Comparison of ENCODE assay signal across 8 cellular contexts in genomic region chrX:72304877-72305276, GRCh38. TPM values are rescaled to one million over a fixed set of nuclear protein-coding genes. Genes with fewer than 3 reads are reported as not detected.
A peak's percentile ranks its signal among the peaks of the same experiment; 100 is the strongest.
DNase-seq lines count a peak whose midpoint lies in the region; ATAC-seq and TF ChIP-seq lines count a peak whose summit lies in the region.

No MANE protein-coding gene starts in this region.

- in situ Hi-C loops in astrocyte of the cerebellum (cut with HindIII; ENCODE audit: low sequenced_read_pairs) = no loop called here

- H3K4me1 ChIP-seq in left ventricle myocardium inferior = peaks cover 38% of the 10 kb centered on the region
- peaks cover 10 to 52% (median 25%) of the 10 kb centered on the region in 4 donors for H3K4me1 ChIP-seq in upper lobe of left lung

- H3K9me3 ChIP-seq in left ventricle myocardium inferior (replicated peaks) (no peaks in the 10 kb centered on the region), upper lobe of left lung (no peaks in the 10 kb centered on the region)

- TF ChIP-seq POLR2A in upper lobe of left lung (IDR thresholded peaks at IDR 0.05) = no peak

- H3K27ac Mint-ChIP-seq in mesothelial cell of epicardium = no peak overlapping the region

- WGBS in upper lobe of left lung, 2 donors = 8% methylated on average over 26 of the region's 26 CpGs; no CpG with 5 or more reads in 1 of the 2 donors

- peaks cover 21% of the 10 kb centered on the region for H3K4me1 Mint-ChIP-seq in mesothelial cell of epicardium

- TF ChIP-seq EP300 in upper lobe of left lung (IDR thresholded peaks at IDR 0.05) = no peak

- no peak for DNase-seq in left ventricle myocardium inferior
- DNase-seq in Right ventricle myocardium superior = no peak
- no peak for DNase-seq in astrocyte of the cerebellum (ENCODE audit: low read depth)
- DNase-seq in mesothelial cell of epicardium (ENCODE audit: low spot score in 2 of 2, unreplicated experiment in 2 of 2) = no peak
- peak in 1 of 2 donors; percentile 55 for DNase-seq in upper lobe of left lung
- no peak for DNase-seq in putamen (ENCODE audit: low spot score)
- no peak for DNase-seq in NCI-H2107 (lab: John Stamatoyannopoulos, UW)

- peak overlapping the region; percentile 70 for H3K4me3 ChIP-seq in left ventricle myocardium inferior
- peak overlapping the region; percentile 38 for H3K4me3 ChIP-seq in astrocyte of the cerebellum (ENCODE audit: low read depth, low read length)
- H3K4me3 ChIP-seq in upper lobe of left lung = peak overlapping the region in 3 of 4 donors; percentile 55 to 57 (median 55)

- H3K27me3 ChIP-seq in left ventricle myocardium inferior (ENCODE audit: low read depth) = peaks cover 28% of the 10 kb centered on the region
- peaks cover 0 to 39% (median 0%) of the 10 kb centered on the region in 4 donors for H3K27me3 ChIP-seq in upper lobe of left lung

- no peaks in the 10 kb centered on the region for H3K36me3 Mint-ChIP-seq in mesothelial cell of epicardium

- peaks cover 8% of the 10 kb centered on the region for H3K9me3 Mint-ChIP-seq in mesothelial cell of epicardium

- TF ChIP-seq CTCF in left ventricle myocardium inferior (IDR thresholded peaks at IDR 0.05; ENCODE audit: borderline replicate concordance) (no peak), astrocyte of the cerebellum (IDR thresholded peaks at IDR 0.05; ENCODE audit: low read depth, low read length, missing control alignments) (no peak), mesothelial cell of epicardium (IDR thresholded peaks at IDR 0.05; ENCODE audit: unreplicated experiment) (no peak), upper lobe of left lung (IDR thresholded peaks at IDR 0.05) (no peak)

- H3K27me3 Mint-ChIP-seq in mesothelial cell of epicardium (ENCODE audit: low read depth) = peaks cover 83% of the 10 kb centered on the region

- H3K36me3 ChIP-seq in left ventricle myocardium inferior (no peaks in the 10 kb centered on the region), upper lobe of left lung (no peaks in the 10 kb centered on the region)

- H3K27ac ChIP-seq in left ventricle myocardium inferior (replicated peaks) = no peak overlapping the region
- no peak overlapping the region for H3K27ac ChIP-seq in upper lobe of left lung

- ATAC-seq in Right ventricle myocardium superior (ENCODE audit: poor library complexity) = no peak
- ATAC-seq in upper lobe of left lung (ENCODE audit: low FRiP score in 2 of 2) = no peak
- ATAC-seq in GM21825 (IDR thresholded peaks at IDR 0.05; ENCODE audit: unreplicated experiment) = no peak

- intact Hi-C loops in left ventricle myocardium inferior (cut with micrococcal nuclease) = no loop called here
- intact Hi-C loops in Right ventricle myocardium superior (cut with DNase I) = no loop called here

- H3K4me3 Mint-ChIP-seq in mesothelial cell of epicardium = peak overlapping the region; percentile 66

RNA-seq across cellular contexts. Expression of gene CITED1, which starts 0.8 kb away (rescaled TPM):
- not detected for total RNA-seq in left ventricle myocardium inferior
- not detected for total RNA-seq in Right ventricle myocardium superior
- 1.4 to 2.8 TPM (median 1.6 TPM) in 3 replicates for total RNA-seq in mesothelial cell of epicardium
- total RNA-seq in upper lobe of left lung = 1 to 10 TPM in 2 of 6 donors, under 1 TPM in 1, not detected in 3; 0.54 to 2.1 (median 2.0) TPM

RNA-seq across cellular contexts. Expression of gene RPS4X, which starts 27.8 kb away (rescaled TPM):
- total RNA-seq in left ventricle myocardium inferior (406 TPM), Right ventricle myocardium superior (371 TPM), mesothelial cell of epicardium (1,669 to 1,774 TPM (median 1,760 TPM) in 3 replicates), upper lobe of left lung (100 to 1,000 TPM; 284 to 942 (median 575) TPM)
